ENCODE assay signal across 8 cellular contexts in the genomic region with DNA sequence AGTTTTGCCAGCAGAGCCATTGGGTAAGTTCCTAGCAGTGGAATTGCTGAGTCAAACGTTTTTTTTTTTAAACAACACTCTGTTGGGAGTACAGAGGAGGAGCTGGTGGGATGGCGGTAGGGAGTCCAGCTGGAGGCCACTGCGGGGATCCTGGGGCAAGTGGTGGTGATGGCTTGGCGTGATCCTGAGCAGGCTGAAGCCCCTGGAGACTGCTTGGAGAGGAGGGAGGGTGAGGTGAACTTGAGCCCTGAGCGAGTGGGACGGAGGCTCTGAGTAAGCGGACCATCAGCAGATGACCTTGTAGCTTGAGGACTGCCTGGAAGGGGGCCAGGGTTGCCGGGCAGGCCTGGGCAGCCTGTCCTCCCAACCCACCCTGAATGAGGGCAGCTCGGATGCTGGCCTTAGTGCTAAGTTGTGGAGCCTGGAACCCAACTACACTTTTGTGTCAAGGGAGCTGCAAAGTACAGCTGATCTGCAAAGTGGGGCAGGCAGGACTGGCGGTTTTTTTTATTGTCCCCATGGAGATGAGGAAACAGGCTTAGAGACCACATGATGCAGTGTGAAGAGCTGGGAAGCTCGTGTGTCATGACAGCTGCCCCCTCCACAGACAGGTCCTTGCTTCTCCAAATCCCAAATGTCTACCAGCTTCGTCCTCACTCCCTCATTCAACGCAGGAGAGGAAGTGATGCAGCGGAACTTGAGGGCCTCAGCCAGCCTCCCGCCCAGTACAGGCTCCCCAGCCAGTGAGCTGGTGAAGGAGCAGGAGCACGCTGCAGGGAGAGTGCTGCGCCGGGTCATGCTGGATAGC. TPM values are rescaled to one million over a fixed set of nuclear protein-coding genes. Genes with fewer than 3 reads are reported as not detected.
A peak's percentile ranks its signal among the peaks of the same experiment; 100 is the strongest.
DNase-seq lines count a peak whose midpoint lies in the region; ATAC-seq and TF ChIP-seq lines count a peak whose summit lies in the region.

No MANE protein-coding gene starts in this region.

- no peak for TF ChIP-seq CTCF in VCaP (conservative IDR thresholded peaks at IDR 0.05)

- ATAC-seq in GM19395 (IDR thresholded peaks at IDR 0.05; ENCODE audit: unreplicated experiment): no peak
- no peak for ATAC-seq in GM18520 (IDR thresholded peaks at IDR 0.05; ENCODE audit: unreplicated experiment)
- ATAC-seq in GM18870 (IDR thresholded peaks at IDR 0.05; ENCODE audit: unreplicated experiment): no peak

- DNase-seq in G401 (ENCODE audit: low spot score) (peak; percentile 53), cardiac septum (ENCODE audit: low spot score) (peak; percentile 82), putamen (ENCODE audit: low spot score) (peak; percentile 32)
- DNase-seq in activated CD4-positive, CD25-positive, alpha-beta regulatory T cell (lab: John Stamatoyannopoulos, UW): no peak

- intact Hi-C loops in cardiac septum (cut with DNase I): loop anchor here (1.0 kb wide), 1 partner anchor 268 kb away; no protein-coding TSS in a partner anchor

- peak overlapping the region; percentile 71; the same call in 1 of the 2 replicates for H3K27ac ChIP-seq in VCaP

- in situ Hi-C loops in G401 (cut with HindIII; ENCODE audit: low sequenced_read_pairs): no loop called here

RNA-seq across cellular contexts. Expression of gene MRPL37, which starts 20.2 kb away (rescaled TPM):
- total RNA-seq in G401 (2014; rRNA removed; shearing (Covaris generic)): 190 and 218 TPM in 2 replicates
- total RNA-seq in cardiac septum: 71.7 TPM

RNA-seq across cellular contexts. Expression of gene CYB5RL, which starts 20.4 kb away (rescaled TPM):
- total RNA-seq in G401 (2014; rRNA removed; shearing (Covaris generic)): 5.5 and 6.2 TPM in 2 replicates
- total RNA-seq in cardiac septum: 5.7 TPM

Comparison
In these comparisons a context has a peak if more than half of its experiments do, and no peak if none do; other contexts are left out.
1. DNase-seq: peak in G401 (single experiment), cardiac septum (single experiment) and putamen (single experiment); none in activated CD4-positive, CD25-positive, alpha-beta regulatory T cell (0 of 4).